Comparison of ENCODE assay signal across 13 cellular contexts in genomic region chr5:81718300-81718699, GRCh38. TPM values are rescaled to one million over a fixed set of nuclear protein-coding genes. Genes with fewer than 3 reads are reported as not detected.
DNase-seq lines count a peak whose midpoint lies in the region; ATAC-seq, FAIRE-seq and TF ChIP-seq lines count a peak whose summit lies in the region.
"Had no signal": no experiment of that assay in that cellular context is flagged by ENCODE, and none has a peak within 500 bp of the region (broad histone marks: within the 10 kb centered on the region; RNA-seq: fewer than 3 reads in every experiment).

No MANE protein-coding gene starts in this region.

- H4K20me1 ChIP-seq in HepG2 (ENCODE audit: insufficient read depth, low read length): no peaks in the 10 kb centered on the region

- no peaks in the 10 kb centered on the region for H3K9me3 ChIP-seq in HepG2 (ENCODE audit: low read length)

- no peaks in the 10 kb centered on the region for H3K27me3 ChIP-seq in HepG2 (ENCODE audit: control insufficient read depth in 1 of 2, insufficient read depth in 2 of 2, low read length in 2 of 2)

- peak overlapping the region; percentile 78 for H3K27ac Mint-ChIP-seq in activated naive CD4-positive, alpha-beta T cell treated with anti-CD3 and anti-CD28 coated beads, Interleukin-2, amount 50 U/mL, for 24 hours
- peak overlapping the region; percentile 3 for H3K27ac Mint-ChIP-seq in activated CD8-positive, alpha-beta T cell treated with anti-CD3 and anti-CD28 coated beads for 36 hours
- peak overlapping the region; percentile 10 for H3K27ac Mint-ChIP-seq in stimulated activated naive B cell treated with anti-CD40 and anti-IgM and Interleukin-4, amounts not matched to agents 10 μg/mL and 1 μg/mL and 100 μg/mL, for 72 hours

- no peak for TF ChIP-seq POLR2A in HepG2 (IDR thresholded peaks at IDR 0.05; ENCODE audit: insufficient read depth in 1 of 2, low read depth in 2 of 2, low read length in 2 of 2)

- H3K27ac ChIP-seq in HepG2 (ENCODE audit: extremely low read length, insufficient read depth, low read length): no peak overlapping the region

- POLR2A ChIA-PET in activated CD8-positive, alpha-beta T cell treated with anti-CD3 and anti-CD28 coated beads for 36 hours (lab: Charles Lee): no interaction called here
- POLR2A ChIA-PET in HepG2 (lab: Yijun Ruan, JAX): no interaction called here

- H3K9me3 Mint-ChIP-seq in activated naive CD4-positive, alpha-beta T cell treated with anti-CD3 and anti-CD28 coated beads, Interleukin-2, amount 50 U/mL, for 24 hours: no peaks in the 10 kb centered on the region
- no peaks in the 10 kb centered on the region for H3K9me3 Mint-ChIP-seq in activated CD8-positive, alpha-beta T cell treated with anti-CD3 and anti-CD28 coated beads for 36 hours
- H3K9me3 Mint-ChIP-seq in stimulated activated naive B cell treated with anti-CD40 and anti-IgM and Interleukin-4, amounts not matched to agents 10 μg/mL and 1 μg/mL and 100 μg/mL, for 72 hours: peaks cover 0 to 2% of the 10 kb centered on the region in 2 donors

- peaks cover 14% of the 10 kb centered on the region for H3K36me3 Mint-ChIP-seq in activated naive CD4-positive, alpha-beta T cell treated with anti-CD3 and anti-CD28 coated beads, Interleukin-2, amount 50 U/mL, for 24 hours
- no peaks in the 10 kb centered on the region for H3K36me3 Mint-ChIP-seq in activated CD8-positive, alpha-beta T cell treated with anti-CD3 and anti-CD28 coated beads for 36 hours (ENCODE audit: low read depth)
- H3K36me3 Mint-ChIP-seq in stimulated activated naive B cell treated with anti-CD40 and anti-IgM and Interleukin-4, amounts not matched to agents 10 μg/mL and 1 μg/mL and 100 μg/mL, for 72 hours: peaks cover 9 to 19% of the 10 kb centered on the region in 2 donors

- TF ChIP-seq RAD21 in HepG2 (CRISPR knock-in tag; IDR thresholded peaks at IDR 0.05): no peak

- peaks cover 86% of the 10 kb centered on the region for H3K4me1 Mint-ChIP-seq in activated naive CD4-positive, alpha-beta T cell treated with anti-CD3 and anti-CD28 coated beads, Interleukin-2, amount 50 U/mL, for 24 hours
- H3K4me1 Mint-ChIP-seq in activated CD8-positive, alpha-beta T cell treated with anti-CD3 and anti-CD28 coated beads for 36 hours (ENCODE audit: low read depth): peaks cover 40% of the 10 kb centered on the region
- H3K4me1 Mint-ChIP-seq in stimulated activated naive B cell treated with anti-CD40 and anti-IgM and Interleukin-4, amounts not matched to agents 10 μg/mL and 1 μg/mL and 100 μg/mL, for 72 hours: peaks cover 40 to 83% of the 10 kb centered on the region in 2 donors

- H2AFZ ChIP-seq in HepG2 (ENCODE audit: low read length): no peak overlapping the region

- H3K36me3 ChIP-seq in HepG2 (replicated peaks in 1 of 2; ENCODE audit: control insufficient read depth in 1 of 2, insufficient read depth in 2 of 2, low read length in 2 of 2): no peaks in the 10 kb centered on the region

- no peaks in the 10 kb centered on the region for H3K4me1 ChIP-seq in HepG2 (ENCODE audit: insufficient read depth, low read length)

- no peaks in the 10 kb centered on the region for H3K79me2 ChIP-seq in HepG2 (ENCODE audit: insufficient read depth, low read length)

- no peak for FAIRE-seq in HepG2 (lab: Jason Lieb, UNC)

- peak overlapping the region; percentile 58 for H3K4me3 Mint-ChIP-seq in activated naive CD4-positive, alpha-beta T cell treated with anti-CD3 and anti-CD28 coated beads, Interleukin-2, amount 50 U/mL, for 24 hours
- H3K4me3 Mint-ChIP-seq in activated CD8-positive, alpha-beta T cell treated with anti-CD3 and anti-CD28 coated beads for 36 hours: peak overlapping the region; percentile 29
- peak overlapping the region; percentile 8 to 44 for H3K4me3 Mint-ChIP-seq in stimulated activated naive B cell treated with anti-CD40 and anti-IgM and Interleukin-4, amounts not matched to agents 10 μg/mL and 1 μg/mL and 100 μg/mL, for 72 hours

- TF ChIP-seq EP300 in HepG2 (IDR thresholded peaks at IDR 0.05; ENCODE audit: low read depth in 2 of 2, low read length in 2 of 2) (no peak), HepG2 (CRISPR knock-in tag; IDR thresholded peaks at IDR 0.05; ENCODE audit: borderline replicate concordance) (no peak)

- intact Hi-C loops in activated CD8-positive, alpha-beta T cell treated with anti-CD3 and anti-CD28 coated beads for 36 hours (cut with micrococcal nuclease): no loop called here
- intact Hi-C loops in HepG2 (cut with micrococcal nuclease; ENCODE audit: unreplicated experiment): no loop called here
- intact Hi-C loops in sciatic nerve (cut with DNase I): no loop called here

- no peak overlapping the region for H3K4me3 ChIP-seq in HepG2 (replicated peaks in 1 of 3; ENCODE audit: insufficient read depth in 1 of 3, low read depth in 2 of 3, low read length in 3 of 3)

- H3K9ac ChIP-seq in HepG2 (ENCODE audit: insufficient read depth, low read depth, low read length): no peak overlapping the region

- 0 out of 2 replicates have a peak overlapping the region, but pooled peaks have one; percentile 24 for H3K4me2 ChIP-seq in HepG2 (ENCODE audit: low read depth, low read length)

- no peak for TF ChIP-seq CTCF in activated CD8-positive, alpha-beta T cell treated with anti-CD3 and anti-CD28 coated beads for 36 hours (IDR thresholded peaks at IDR 0.05)
- TF ChIP-seq CTCF in HepG2 (CRISPR knock-in tag; IDR thresholded peaks at IDR 0.05): no peak

- CTCF ChIA-PET in activated CD8-positive, alpha-beta T cell treated with anti-CD3 and anti-CD28 coated beads for 36 hours (lab: Charles Lee): interaction anchor here (0.6 to 1.5 kb wide), 4 partner anchors 10 to 658 kb away, joined by 3 to 4 read pairs (median 4); no protein-coding TSS in a partner anchor
- CTCF ChIA-PET in HepG2 (lab: Yijun Ruan, JAX; ENCODE audit: low intra/inter-chr PET ratio, low total read pairs): no interaction called here

- DNase-seq in activated naive CD4-positive, alpha-beta T cell treated with anti-CD3 and anti-CD28 coated beads, Interleukin-2, amount 50 U/mL, for 16 hours: no peak
- DNase-seq in activated CD8-positive, alpha-beta T cell treated with anti-CD3 and anti-CD28 coated beads for 36 hours: no peak
- DNase-seq in HepG2 (ENCODE audit: low spot score) (no peak), cerebellum (ENCODE audit: low spot score) (no peak), sciatic nerve (ENCODE audit: low spot score) (no peak)
- DNase-seq in stimulated activated naive B cell treated with anti-CD40 and anti-IgM and Interleukin-4, amounts not matched to agents 10 μg/mL and 1 μg/mL and 100 μg/mL, for 72 hours: no peak
- DNase-seq: activated effector memory CD4-positive, alpha-beta T cell treated with anti-CD3 and anti-CD28 coated beads, Interleukin-2, amount 50 U/mL, for 16 hours; caudate nucleus; left ventricle myocardium superior; NCI-H2029 had no signal

- no peak for ATAC-seq in activated CD8-positive, alpha-beta T cell treated with anti-CD3 and anti-CD28 coated beads for 36 hours
- ATAC-seq in HepG2 (no peak), HG03571 (IDR thresholded peaks at IDR 0.05; ENCODE audit: unreplicated experiment) (no peak), sciatic nerve (no peak)
- no peak for ATAC-seq in stimulated activated naive B cell treated with anti-CD40 and anti-IgM and Interleukin-4, amounts not matched to agents 10 μg/mL and 1 μg/mL and 100 μg/mL, for 72 hours (replicated peaks)
- ATAC-seq: activated CD4-positive, CD25-positive, alpha-beta regulatory T cell treated with anti-CD3 and anti-CD28 coated beads, Interleukin-2, amount 50 U/mL, for 24 hours; left ventricle myocardium superior had no signal

- in situ Hi-C loops in HepG2 (cut with HindIII; ENCODE audit: extremely low pct_ligation_motif_present, low pct_unique_long_range_greater_than_20kb): no loop called here

- 5% methylated on average over 6 of the region's 6 CpGs for WGBS in HepG2 (ENCODE audit: low lambda C conversion rate)

- H3K27me3 Mint-ChIP-seq in activated naive CD4-positive, alpha-beta T cell treated with anti-CD3 and anti-CD28 coated beads, Interleukin-2, amount 50 U/mL, for 24 hours: no peaks in the 10 kb centered on the region
- no peaks in the 10 kb centered on the region for H3K27me3 Mint-ChIP-seq in activated CD8-positive, alpha-beta T cell treated with anti-CD3 and anti-CD28 coated beads for 36 hours
- H3K27me3 Mint-ChIP-seq in stimulated activated naive B cell treated with anti-CD40 and anti-IgM and Interleukin-4, amounts not matched to agents 10 μg/mL and 1 μg/mL and 100 μg/mL, for 72 hours: no peaks in the 10 kb centered on the region

- BruUV-seq in HepG2 (replicated peaks; lab: Mats Ljungman, UMichigan): no TSS peak

TF ChIP-seq in HepG2, 621 proteins besides CTCF, POLR2A, EP300 and RAD21 (continues in another document):
- no peak for TF ChIP-seq REXO4 (CRISPR knock-in tag; IDR thresholded peaks at IDR 0.05; ENCODE audit: borderline replicate concordance)

RNA-seq across cellular contexts. Expression of gene SSBP2, which starts 32.6 kb away (rescaled TPM):
- 10 to 100 TPM; 11.7 to 12.9 TPM for total RNA-seq in activated CD8-positive, alpha-beta T cell treated with anti-CD3 and anti-CD28 coated beads for 36 hours
- total RNA-seq in HepG2 (2016; rRNA removed; fragmentation: Illumina TruSeq; extraction: Trizol) (not detected in 2 replicates), cerebellum (117 TPM), sciatic nerve (131 TPM)
- total RNA-seq in HepG2 (2016; cell fraction: cytosol; rRNA removed; fragmentation: Illumina TruSeq; extraction: Trizol; ENCODE audit: low read depth): not detected in 2 replicates
- total RNA-seq in HepG2 (2016; cell fraction: insoluble cytoplasmic fraction; rRNA removed; fragmentation: Illumina TruSeq; extraction: Trizol): not detected in 2 replicates
- total RNA-seq in HepG2 (2016; cell fraction: membrane; rRNA removed; fragmentation: Illumina TruSeq; extraction: Trizol): 0.19 TPM in 1 of 2 replicates, not detected in the other
- not detected in 2 replicates for total RNA-seq in HepG2 (2016; cell fraction: nucleus; rRNA removed; fragmentation: Illumina TruSeq; extraction: Trizol)
- 0.01 and 0.16 TPM in 2 replicates for polyA plus RNA-seq in HepG2 (2011; rRNA removed)
- polyA plus RNA-seq in HepG2 (2011; cell fraction: cytosol; rRNA removed): 0.05 and 0.09 TPM in 2 replicates
- polyA plus RNA-seq in HepG2 (2011; cell fraction: nucleus; rRNA removed): 0.59 and 0.85 TPM in 2 replicates
- polyA plus RNA-seq in HepG2 (2012): not detected in 2 replicates
- not detected in 2 replicates for polyA plus RNA-seq in HepG2 (2016; cell fraction: cytosol; fragmentation: Illumina TruSeq; extraction: Trizol; ENCODE audit: low read depth)
- polyA plus RNA-seq in HepG2 (2016; cell fraction: insoluble cytoplasmic fraction; fragmentation: Illumina TruSeq; extraction: Trizol; ENCODE audit: low read depth): not detected in 2 replicates
- not detected in 2 replicates for polyA plus RNA-seq in HepG2 (2016; cell fraction: membrane; fragmentation: Illumina TruSeq; extraction: Trizol; ENCODE audit: low read depth)
- not detected in 2 replicates for polyA plus RNA-seq in HepG2 (2016; cell fraction: nucleus; fragmentation: Illumina TruSeq; extraction: Trizol; ENCODE audit: insufficient read depth, low read depth)
- 7.6 TPM in 1 of 2 replicates, not detected in the other for polyA minus RNA-seq in HepG2 (2011; rRNA and poly(A)+ RNA removed; ENCODE audit: low replicate concordance)
- not detected in 2 replicates for polyA minus RNA-seq in HepG2 (2011; cell fraction: cytosol; rRNA and poly(A)+ RNA removed)
- 0.52 and 0.99 TPM in 2 replicates for polyA minus RNA-seq in HepG2 (2011; cell fraction: nucleus; rRNA and poly(A)+ RNA removed)

Comparison
In these comparisons a context has a peak if more than half of its experiments do, and no peak if none do; other contexts are left out.
1. H3K27ac Mint-ChIP-seq: peak in every context shown above with its lines; median percentile 78 in activated naive CD4-positive, alpha-beta T cell treated with anti-CD3 and anti-CD28 coated beads, Interleukin-2, amount 50 U/mL, for 24 hours; 10 in stimulated activated naive B cell treated with anti-CD40 and anti-IgM and Interleukin-4, amounts not matched to agents 10 μg/mL and 1 μg/mL and 100 μg/mL, for 72 hours; 3 in activated CD8-positive, alpha-beta T cell treated with anti-CD3 and anti-CD28 coated beads for 36 hours.
2. RNA of gene SSBP2, which starts 32.6 kb away (total RNA-seq): 131 TPM in sciatic nerve (single experiment), 117 TPM in cerebellum (single experiment) and 11.7 to 12.9 TPM in activated CD8-positive, alpha-beta T cell treated with anti-CD3 and anti-CD28 coated beads for 36 hours; 0.19 TPM in HepG2; every median in the first group is over 10 times any median in the second.
3. Peak in every context shown above with its lines, with median percentiles within 50 percentile points of each other: H3K4me3 Mint-ChIP-seq.